1 cellular context compared by ENCODE assay signal in the genomic region with DNA sequence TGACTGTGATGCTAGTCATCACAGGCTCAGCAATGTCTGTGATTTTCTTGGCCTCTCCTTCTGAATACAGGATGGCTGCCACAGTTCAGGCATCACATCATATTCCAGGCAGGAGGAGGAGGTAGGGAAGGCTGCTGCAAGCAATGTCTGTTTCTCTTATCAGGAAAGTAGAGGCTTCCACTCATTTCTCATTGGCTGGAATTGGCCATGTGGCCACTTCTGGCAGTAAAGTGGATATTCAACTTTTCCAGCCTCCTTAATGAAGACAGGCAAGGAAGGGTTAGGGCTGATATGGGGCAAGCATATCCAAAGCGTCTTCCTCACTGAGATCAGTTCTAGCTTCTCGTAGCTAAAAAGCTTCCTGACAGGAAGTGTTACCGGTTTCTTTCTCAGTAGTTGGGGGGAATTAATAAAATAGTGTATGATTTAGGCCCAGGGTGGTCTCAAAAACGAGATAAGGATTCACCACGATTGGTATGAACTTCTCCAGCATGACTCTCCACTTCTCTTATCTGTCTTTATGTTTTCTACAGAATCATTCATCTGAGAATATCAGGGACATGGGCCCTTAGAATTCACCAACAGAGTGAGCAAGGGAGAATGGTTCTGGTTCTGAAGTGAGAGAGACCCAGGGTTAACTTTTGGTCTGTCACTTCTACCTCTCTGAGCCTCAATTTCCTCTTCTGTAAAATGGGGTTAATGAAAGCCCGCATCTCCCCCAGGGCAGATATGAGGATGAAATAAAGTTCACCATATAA.
TF ChIP-seq lines count a peak whose summit lies in the region.

No MANE protein-coding gene starts in this region.

TF ChIP-seq in K562, 482 proteins besides CTCF, POLR2A, EP300 and RAD21:
- peak; percentile 70 for TF ChIP-seq DPF2 (IDR thresholded peaks at IDR 0.05)
- no peak for TF ChIP-seq NR2C1 (IDR thresholded peaks at IDR 0.05)
- TF ChIP-seq NR2C1 (tag; IDR thresholded peaks at IDR 0.05) = no peak
- TF ChIP-seq SMARCE1 (IDR thresholded peaks at IDR 0.05) = 0 out of 2 replicates have a peak, but pooled peaks have one; percentile 22
- TF ChIP-seq SRSF1 (IDR thresholded peaks at IDR 0.05; ENCODE audit: low read depth, low read length) = no peak
- peak; percentile 59 for TF ChIP-seq C11orf30 (IDR thresholded peaks at IDR 0.05; ENCODE audit: low read depth)
- TF ChIP-seq MAFG (tag; conservative IDR thresholded peaks at IDR 0.05) = peak; percentile 71
- 0 out of 2 replicates have a peak, but pooled peaks have one; percentile 30 for TF ChIP-seq MAFK (IDR thresholded peaks at IDR 0.05; ENCODE audit: low read length)
- TF ChIP-seq SRF (CRISPR knock-in tag; IDR thresholded peaks at IDR 0.05) = no peak
- peak; percentile 32; the same call in 1 of the 2 replicates for TF ChIP-seq MAFF (IDR thresholded peaks at IDR 0.05; ENCODE audit: low read length)
- no peak for TF ChIP-seq NR4A1 (CRISPR knock-in tag; IDR thresholded peaks at IDR 0.05)
- TF ChIP-seq NR4A1 (tag; IDR thresholded peaks at IDR 0.05) = peak; percentile 18; the same call in 1 of the 2 replicates
- peak; percentile 61; the same call in 1 of the 2 replicates for TF ChIP-seq ZNF316 (IDR thresholded peaks at IDR 0.05)
- no peak for TF ChIP-seq HDAC1 (IDR thresholded peaks at IDR 0.05)
- peak; percentile 75 for TF ChIP-seq RBM25 (IDR thresholded peaks at IDR 0.05; ENCODE audit: low read depth, low read length, severe bottlenecking)
- TF ChIP-seq PRDM10 (IDR thresholded peaks at IDR 0.05; ENCODE audit: partially characterized antibody) = peak; percentile 61
- TF ChIP-seq ZBTB12 (CRISPR knock-in tag; IDR thresholded peaks at IDR 0.05) = no peak
- peak; percentile 77 for TF ChIP-seq RAD51 (IDR thresholded peaks at IDR 0.05; ENCODE audit: borderline replicate concordance, low read depth)
- TF ChIP-seq SMARCA4 (IDR thresholded peaks at IDR 0.05) = peak; percentile 38; the same call in 1 of the 2 replicates
- peak; percentile 91 for TF ChIP-seq USF2 (CRISPR knock-in tag; IDR thresholded peaks at IDR 0.05)
- TF ChIP-seq, protein P1, sequence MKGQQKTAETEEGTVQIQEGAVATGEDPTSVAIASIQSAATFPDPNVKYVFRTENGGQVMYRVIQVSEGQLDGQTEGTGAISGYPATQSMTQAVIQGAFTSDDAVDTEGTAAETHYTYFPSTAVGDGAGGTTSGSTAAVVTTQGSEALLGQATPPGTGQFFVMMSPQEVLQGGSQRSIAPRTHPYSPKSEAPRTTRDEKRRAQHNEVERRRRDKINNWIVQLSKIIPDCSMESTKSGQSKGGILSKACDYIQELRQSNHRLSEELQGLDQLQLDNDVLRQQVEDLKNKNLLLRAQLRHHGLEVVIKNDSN (CRISPR knock-in tag; IDR thresholded peaks at IDR 0.05) = peak; percentile 89
- TF ChIP-seq, protein P2, sequence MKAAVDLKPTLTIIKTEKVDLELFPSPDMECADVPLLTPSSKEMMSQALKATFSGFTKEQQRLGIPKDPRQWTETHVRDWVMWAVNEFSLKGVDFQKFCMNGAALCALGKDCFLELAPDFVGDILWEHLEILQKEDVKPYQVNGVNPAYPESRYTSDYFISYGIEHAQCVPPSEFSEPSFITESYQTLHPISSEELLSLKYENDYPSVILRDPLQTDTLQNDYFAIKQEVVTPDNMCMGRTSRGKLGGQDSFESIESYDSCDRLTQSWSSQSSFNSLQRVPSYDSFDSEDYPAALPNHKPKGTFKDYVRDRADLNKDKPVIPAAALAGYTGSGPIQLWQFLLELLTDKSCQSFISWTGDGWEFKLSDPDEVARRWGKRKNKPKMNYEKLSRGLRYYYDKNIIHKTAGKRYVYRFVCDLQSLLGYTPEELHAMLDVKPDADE (conservative IDR thresholded peaks at IDR 0.05; ENCODE audit: control insufficient read depth, low read depth, low read length) = no peak
- peak; percentile 60; the same call in 1 of the 2 replicates for TF ChIP-seq BCOR (IDR thresholded peaks at IDR 0.05)
- TF ChIP-seq FOS (IDR thresholded peaks at IDR 0.05; ENCODE audit: extremely low read depth, insufficient read length) = peak; percentile 59
- peak; percentile 97 for TF ChIP-seq NFYB (IDR thresholded peaks at IDR 0.05; ENCODE audit: extremely low read depth, insufficient read length)
- no peak for TF ChIP-seq LEF1 (IDR thresholded peaks at IDR 0.05)
- no peak for TF ChIP-seq FOXA1 (IDR thresholded peaks at IDR 0.05; ENCODE audit: borderline replicate concordance)
- TF ChIP-seq ARID1B (IDR thresholded peaks at IDR 0.05) = peak; percentile 41; the same call in 1 of the 2 replicates
- TF ChIP-seq NFE2 (IDR thresholded peaks at IDR 0.05; ENCODE audit: low read depth) = peak; percentile 71; the same call in 1 of the 2 replicates
TF ChIP-seq in K562: peak in this region for 19.
